In the genomic region with DNA sequence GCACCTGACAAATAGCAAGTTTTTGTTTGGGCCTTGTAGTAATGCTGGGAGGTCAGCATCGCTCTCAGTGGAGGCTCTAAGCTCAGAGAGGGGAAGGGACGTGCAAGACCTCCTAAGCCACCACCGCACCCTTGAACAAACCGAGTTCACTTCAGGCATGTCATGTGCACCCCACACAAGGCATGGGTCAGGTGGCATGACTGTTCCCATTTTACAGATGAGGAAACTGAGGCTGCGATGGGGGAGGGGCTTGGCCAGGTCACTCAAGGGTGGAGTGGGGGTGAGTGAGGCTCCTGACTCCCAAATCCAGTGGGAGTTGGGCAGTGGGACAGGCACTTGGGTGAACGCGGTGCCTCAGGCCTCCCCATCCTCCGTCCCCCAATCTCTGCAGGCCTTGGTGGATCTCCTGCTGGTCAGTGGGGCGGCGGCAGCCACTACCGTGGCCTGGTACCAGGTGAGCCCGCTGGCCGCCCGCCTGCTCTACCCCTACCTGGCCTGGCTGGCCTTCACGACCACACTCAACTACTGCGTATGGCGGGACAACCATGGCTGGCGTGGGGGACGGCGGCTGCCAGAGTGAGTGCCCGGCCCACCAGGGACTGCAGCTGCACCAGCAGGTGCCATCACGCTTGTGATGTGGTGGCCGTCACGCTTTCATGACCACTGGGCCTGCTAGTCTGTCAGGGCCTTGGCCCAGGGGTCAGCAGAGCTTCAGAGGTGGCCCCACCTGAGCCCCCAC, we compare ENCODE assay signal across 2 cellular contexts.
TF ChIP-seq lines count a peak whose summit lies in the region.

No MANE protein-coding gene starts in this region.

TF ChIP-seq in HepG2, 621 proteins besides CTCF, POLR2A, EP300 and RAD21:
- TF ChIP-seq ZFP90 (CRISPR knock-in tag; IDR thresholded peaks at IDR 0.05; ENCODE audit: borderline replicate concordance), result no peak
- TF ChIP-seq ZNF629 (CRISPR knock-in tag; conservative IDR thresholded peaks at IDR 0.05), result peak; percentile 78
- 0 out of 2 replicates have a peak, but pooled peaks have one; percentile 19 for TF ChIP-seq KDM2A (CRISPR knock-in tag; IDR thresholded peaks at IDR 0.05; ENCODE audit: borderline replicate concordance, low read depth)
- no peak for TF ChIP-seq ZNF34 (CRISPR knock-in tag; IDR thresholded peaks at IDR 0.05; ENCODE audit: borderline replicate concordance)
- TF ChIP-seq ZMYM3 (CRISPR knock-in tag; IDR thresholded peaks at IDR 0.05), result 0 out of 2 replicates have a peak, but pooled peaks have one; percentile 32
- no peak for TF ChIP-seq ZNF639 (CRISPR knock-in tag; conservative IDR thresholded peaks at IDR 0.05)
- TF ChIP-seq HNRNPLL (IDR thresholded peaks at IDR 0.05; ENCODE audit: low read depth, low read length, poor library complexity, severe bottlenecking), result peak; percentile 26

TF ChIP-seq in endothelial cell of umbilical vein, 7 proteins besides CTCF, POLR2A, EP300 and RAD21:
- TF ChIP-seq JUN (IDR thresholded peaks at IDR 0.05; ENCODE audit: borderline replicate concordance, insufficient read depth, insufficient read length, low read depth), result no peak
- no peak for TF ChIP-seq EZH2 (IDR thresholded peaks at IDR 0.05; ENCODE audit: borderline replicate concordance, low read depth, low read length, severe bottlenecking)
- TF ChIP-seq GATA2 (IDR thresholded peaks at IDR 0.05; ENCODE audit: insufficient read depth, insufficient read length, low read depth, low read length), result no peak
- TF ChIP-seq POLR2AphosphoS5 (IDR thresholded peaks at IDR 0.05; ENCODE audit: insufficient read depth, low read depth, low read length), result no peak
- no peak for TF ChIP-seq MYC (IDR thresholded peaks at IDR 0.05; ENCODE audit: low read depth, low read length)
- no peak for TF ChIP-seq FOS (IDR thresholded peaks at IDR 0.05; ENCODE audit: borderline replicate concordance, insufficient read depth, low read length)
- TF ChIP-seq MAX (IDR thresholded peaks at IDR 0.05; ENCODE audit: insufficient read depth, insufficient read length), result no peak
